ENCODE assay signal across 18 cellular contexts in genomic region chr10:79024716-79025112, GRCh38. TPM values are rescaled to one million over a fixed set of nuclear protein-coding genes. Genes with fewer than 3 reads are reported as not detected.
DNase-seq lines count a peak whose midpoint lies in the region; ATAC-seq lines count a peak whose summit lies in the region.
"Had no signal": no experiment of that assay in that cellular context is flagged by ENCODE, and none has a peak within 500 bp of the region (broad histone marks: within the 10 kb centered on the region; RNA-seq: fewer than 3 reads in every experiment).

No MANE protein-coding gene starts in this region.

- no peak overlapping the region for H3K4me3 Mint-ChIP-seq in stimulated activated effector memory CD8-positive, alpha-beta T cell treated with anti-CD3 and anti-CD28 coated beads, Interleukin-12 subunit alpha, Interleukin-12 subunit beta, amount 100 ng/mL, for 72 hours
- H3K4me3 Mint-ChIP-seq: activated B cell treated with CpG ODN at 0.5 μM for 24 hours; activated T-helper 17 cell treated with anti-CD3 and anti-CD28 coated beads, Interleukin-2, amount 50 U/mL, for 72 hours; IgD-negative memory B cell; neural crest cell; T-helper 2 cell treated with Interferon-gamma antibody and Interleukin-4, amounts not matched to agents 5 μg/mL and 100 μg/mL, for 36 hours had no signal

- H3K9me3 Mint-ChIP-seq in stimulated activated effector memory CD8-positive, alpha-beta T cell treated with anti-CD3 and anti-CD28 coated beads, Interleukin-12 subunit alpha, Interleukin-12 subunit beta, amount 100 ng/mL, for 72 hours = no peaks in the 10 kb centered on the region
- H3K9me3 Mint-ChIP-seq: activated B cell treated with CpG ODN at 0.5 μM for 24 hours; activated T-helper 17 cell treated with anti-CD3 and anti-CD28 coated beads, Interleukin-2, amount 50 U/mL, for 72 hours; IgD-negative memory B cell; neural crest cell; T-helper 2 cell treated with Interferon-gamma antibody and Interleukin-4, amounts not matched to agents 5 μg/mL and 100 μg/mL, for 36 hours had no signal

- H3K27ac Mint-ChIP-seq in stimulated activated effector memory CD8-positive, alpha-beta T cell treated with anti-CD3 and anti-CD28 coated beads, Interleukin-12 subunit alpha, Interleukin-12 subunit beta, amount 100 ng/mL, for 72 hours = peak overlapping the region; percentile 5
- H3K27ac Mint-ChIP-seq: activated B cell treated with CpG ODN at 0.5 μM for 24 hours; activated T-helper 17 cell treated with anti-CD3 and anti-CD28 coated beads, Interleukin-2, amount 50 U/mL, for 72 hours; IgD-negative memory B cell; T-helper 2 cell treated with Interferon-gamma antibody and Interleukin-4, amounts not matched to agents 5 μg/mL and 100 μg/mL, for 36 hours had no signal

- ATAC-seq in stimulated activated effector memory CD8-positive, alpha-beta T cell treated with anti-CD3 and anti-CD28 coated beads, Interleukin-12 subunit alpha, Interleukin-12 subunit beta, amount 100 ng/mL, for 72 hours = no peak

- DNase-seq in NCI-H2171 treated with DMSO at 0.1 percent for 48 hours (lab: John Stamatoyannopoulos, UW) (peak; percentile 27), NCI-H2171 (lab: John Stamatoyannopoulos, UW) (no peak), mesenteric fat pad (ENCODE audit: low spot score) (peak; percentile 79), SIG-M5 treated with dmso at 0.1 percent for 504 hours (lab: John Stamatoyannopoulos, UW; ENCODE audit: unreplicated experiment) (no peak), NCI-H510A (lab: John Stamatoyannopoulos, UW) (no peak), cerebellum (ENCODE audit: low spot score) (no peak)
- DNase-seq in stimulated activated effector memory CD8-positive, alpha-beta T cell treated with anti-CD3 and anti-CD28 coated beads, Interleukin-12 subunit alpha, Interleukin-12 subunit beta, amount 100 ng/mL, for 72 hours (ENCODE audit: low spot score in 2 of 2) = no peak
- DNase-seq: activated B cell treated with CpG ODN at 0.5 μM for 24 hours, mesenchymal stem cell, NCI-H2029, NCI-H510A treated with DMSO at 0.1 percent for 48 hours, SJCRH30 had no signal

- H3K4me1 Mint-ChIP-seq in stimulated activated effector memory CD8-positive, alpha-beta T cell treated with anti-CD3 and anti-CD28 coated beads, Interleukin-12 subunit alpha, Interleukin-12 subunit beta, amount 100 ng/mL, for 72 hours = peaks cover 60% of the 10 kb centered on the region
- H3K4me1 Mint-ChIP-seq: activated B cell treated with CpG ODN at 0.5 μM for 24 hours had no signal

- H3K27ac ChIP-seq in angular gyrus (ENCODE audit: low read depth, low read length) = peak overlapping the region; percentile 22
- H3K27ac ChIP-seq: 22Rv1, SJCRH30 had no signal

- H3K36me3 Mint-ChIP-seq in stimulated activated effector memory CD8-positive, alpha-beta T cell treated with anti-CD3 and anti-CD28 coated beads, Interleukin-12 subunit alpha, Interleukin-12 subunit beta, amount 100 ng/mL, for 72 hours = peaks cover 14% of the 10 kb centered on the region

RNA-seq across cellular contexts. Expression of gene ZMIZ1, which starts 44.1 kb away (rescaled TPM):
- 81.1 TPM for total RNA-seq in mesenteric fat pad
- 53.4 TPM for total RNA-seq in cerebellum

Comparison
In these comparisons a context has a peak if more than half of its experiments do, and no peak if none do; other contexts are left out.
1. DNase-seq: peak in NCI-H2171 treated with DMSO at 0.1 percent for 48 hours (single experiment) and mesenteric fat pad (single experiment); none in NCI-H2171 (single experiment), stimulated activated effector memory CD8-positive, alpha-beta T cell treated with anti-CD3 and anti-CD28 coated beads, Interleukin-12 subunit alpha, Interleukin-12 subunit beta, amount 100 ng/mL, for 72 hours (0 of 2), SIG-M5 treated with dmso at 0.1 percent for 504 hours (single experiment), NCI-H510A (single experiment) and cerebellum (single experiment).